ENCODE assay signal across 8 cellular contexts in genomic region chr14:50363734-50364113, GRCh38. TPM values are rescaled to one million over a fixed set of nuclear protein-coding genes. Genes with fewer than 3 reads are reported as not detected.
DNase-seq lines count a peak whose midpoint lies in the region; ATAC-seq, FAIRE-seq and TF ChIP-seq lines count a peak whose summit lies in the region.

No MANE protein-coding gene starts in this region.

- no peak for TF ChIP-seq EP300 in H1 (IDR thresholded peaks at IDR 0.05; ENCODE audit: borderline replicate concordance in 1 of 2, low read depth in 2 of 2, low read length in 2 of 2)

- 90% methylated on average over 3 of the region's 3 CpGs; no CpG with 5 or more reads in 1 of the 2 experiments for WGBS in H1 (ENCODE audit: extremely low coverage in 1 of 2, insufficient coverage in 1 of 2, insufficient read length in 1 of 2, insufficient replicate concordance in 2 of 2, low coverage in 1 of 2, low lambda C conversion rate in 2 of 2, missing lambda C conversion rate in 1 of 2), 2 experiments

- H4K20me1 ChIP-seq in H1 (replicated peaks in 1 of 2; ENCODE audit: control insufficient read depth in 1 of 2, insufficient read depth in 2 of 2, low read length in 2 of 2) = no peaks in the 10 kb centered on the region

- H2BK120ac ChIP-seq in H1 (replicated peaks; ENCODE audit: low read depth, low read length) = no peak overlapping the region

- H3K56ac ChIP-seq in H1 (replicated peaks; ENCODE audit: insufficient read length, low read depth, low read length) = no peak overlapping the region

- H2BK12ac ChIP-seq in H1 (ENCODE audit: low read depth, low read length) = no peak overlapping the region

- H3K36me3 ChIP-seq in H1 (ENCODE audit: control insufficient read depth in 2 of 4, insufficient read depth in 4 of 4, low read length in 3 of 4) (no peaks in the 10 kb centered on the region), rectal smooth muscle tissue (ENCODE audit: control insufficient read depth, insufficient read depth, low read length) (no peaks in the 10 kb centered on the region)

- no peak overlapping the region for H3K27ac ChIP-seq in H1 (ENCODE audit: low read depth, low read length)
- H3K27ac ChIP-seq in rectal smooth muscle tissue (ENCODE audit: low read depth, low read length) = peak overlapping the region; percentile 47

- no peak overlapping the region for H3K4me2 ChIP-seq in H1 (ENCODE audit: insufficient read depth in 1 of 2, low read depth in 2 of 2, low read length in 2 of 2)

- H2BK15ac ChIP-seq in H1 (ENCODE audit: low read length) = no peak overlapping the region

- no peak overlapping the region for H2BK5ac ChIP-seq in H1 (ENCODE audit: low read depth, low read length)

- no peak for TF ChIP-seq CTCF in H1 (IDR thresholded peaks at IDR 0.05; ENCODE audit: control extremely low read depth in 1 of 3, insufficient read depth in 1 of 3, low read depth in 1 of 3, low read length in 3 of 3)

- no peak overlapping the region for H3K14ac ChIP-seq in H1 (ENCODE audit: insufficient read length)

- CTCF ChIA-PET in H1 (lab: Charles Lee; ENCODE audit: partially characterized antibody) = interaction anchor here (0.6 to 1.8 kb wide), 4 partner anchors 25 to 52 kb away, joined by 3 to 4 read pairs (median 3); partner anchors contain the start of gene L2HGDH

- no peaks in the 10 kb centered on the region; the same call in 1 of the 2 replicates for H3K23me2 ChIP-seq in H1 (ENCODE audit: low read depth, low read length)

- H3K79me2 ChIP-seq in H1 (ENCODE audit: control insufficient read depth in 1 of 2, insufficient read depth in 2 of 2, low read length in 2 of 2) = no peaks in the 10 kb centered on the region

- no peak overlapping the region for H2AFZ ChIP-seq in H1 (ENCODE audit: low read length)

- H3K4ac ChIP-seq in H1 (replicated peaks; ENCODE audit: insufficient read length, low read depth, low read length) = no peak overlapping the region

- no peak overlapping the region for H4K5ac ChIP-seq in H1 (ENCODE audit: insufficient read length, low read depth, low read length)

- H3K9me3 Mint-ChIP-seq in T-helper 1 cell treated with Interleukin-12 subunit alpha and Interleukin-12 subunit beta and Interleukin-4 antibody, amounts not matched to agents 30 μg/mL and 1 μg/mL, for 36 hours = peaks cover 7% of the 10 kb centered on the region

- TF ChIP-seq RAD21 in H1 (IDR thresholded peaks at IDR 0.05 in 1 of 2, conservative IDR thresholded peaks at IDR 0.05 in 1 of 2; ENCODE audit: low read depth in 2 of 2, low read length in 2 of 2) = no peak

- POLR2A ChIA-PET in H1 (lab: Charles Lee; ENCODE audit: partially characterized antibody) = interaction anchor here (0.9 kb wide), 1 partner anchor 25 kb away, joined by 3 read pairs; no protein-coding TSS in a partner anchor

- H3K9me3 ChIP-seq in H1 (ENCODE audit: insufficient read depth in 2 of 2, low read depth in 1 of 2, low read length in 1 of 2) = peaks cover 0 to 2% of the 10 kb centered on the region in 2 experiments; a peak in 1 of 4 replicates

- no peak overlapping the region for H3K23ac ChIP-seq in H1 (ENCODE audit: insufficient read length)

- peak in 2 of 3 donors; percentile 15 to 38 for DNase-seq in stimulated activated CD4-positive, alpha-beta T cell treated with anti-CD3 and anti-CD28 coated beads, Interleukin-12 subunit alpha, Interleukin-12 subunit beta, amount 100 ng/mL, for 48 hours (ENCODE audit: low read depth in 2 of 3, low spot score in 1 of 3)
- no peak for DNase-seq in stimulated activated CD4-positive, alpha-beta T cell treated with anti-CD3 and anti-CD28 coated beads, Interleukin-12 subunit alpha, Interleukin-12 subunit beta, amount 100 ng/mL, for 4 hours
- DNase-seq in H1 (ENCODE audit: low read depth in 1 of 2, low spot score in 2 of 2) (no peak), kidney glomerular epithelial cell (lab: John Stamatoyannopoulos, UW) (no peak), NCI-H1930 (lab: John Stamatoyannopoulos, UW) (no peak)

- H3K36me3 Mint-ChIP-seq in T-helper 1 cell treated with Interleukin-12 subunit alpha and Interleukin-12 subunit beta and Interleukin-4 antibody, amounts not matched to agents 30 μg/mL and 1 μg/mL, for 36 hours (ENCODE audit: low read depth) = peaks cover 5% of the 10 kb centered on the region

- ATAC-seq in HG03097 (IDR thresholded peaks at IDR 0.05; ENCODE audit: low FRiP score, unreplicated experiment) = peak; percentile 96

- no peak overlapping the region for H3K4me3 ChIP-seq in H1 (ENCODE audit: extremely low read depth in 1 of 4, insufficient read depth in 2 of 4, low read depth in 3 of 4, low read length in 4 of 4)
- peak overlapping the region; percentile 44 for H3K4me3 ChIP-seq in rectal smooth muscle tissue (ENCODE audit: low read length)

- no peak for FAIRE-seq in H1 (lab: Jason Lieb, UNC)

- no peak overlapping the region for H3K9ac ChIP-seq in H1 (replicated peaks in 1 of 4; ENCODE audit: extremely low read depth in 1 of 4, low read depth in 3 of 4, low read length in 3 of 4)
- no peak overlapping the region for H3K9ac ChIP-seq in rectal smooth muscle tissue (ENCODE audit: low read length)

- H3K79me1 ChIP-seq in H1 (ENCODE audit: low read depth, low read length) = no peaks in the 10 kb centered on the region

- H3K27ac Mint-ChIP-seq in T-helper 1 cell treated with Interleukin-12 subunit alpha and Interleukin-12 subunit beta and Interleukin-4 antibody, amounts not matched to agents 30 μg/mL and 1 μg/mL, for 36 hours = peak overlapping the region; percentile 88

- no peaks in the 10 kb centered on the region for H3K4me1 ChIP-seq in H1 (replicated peaks in 1 of 4; ENCODE audit: control insufficient read depth in 3 of 4, insufficient read depth in 4 of 4, low read length in 3 of 4)
- no peaks in the 10 kb centered on the region for H3K4me1 ChIP-seq in rectal smooth muscle tissue (ENCODE audit: control insufficient read depth, insufficient read depth, low read length)

- H3K4me3 Mint-ChIP-seq in T-helper 1 cell treated with Interleukin-12 subunit alpha and Interleukin-12 subunit beta and Interleukin-4 antibody, amounts not matched to agents 30 μg/mL and 1 μg/mL, for 36 hours = peak overlapping the region; percentile 83

- H3K27me3 ChIP-seq in H1 (replicated peaks in 1 of 4; ENCODE audit: control insufficient read depth in 3 of 4, extremely low read depth in 1 of 4, insufficient read depth in 3 of 4, low read length in 3 of 4) = no peaks in the 10 kb centered on the region; a peak in 1 of 7 replicates
- H3K27me3 ChIP-seq in rectal smooth muscle tissue (ENCODE audit: control insufficient read depth, insufficient read depth, low read length) = no peaks in the 10 kb centered on the region

- no peak for TF ChIP-seq POLR2A in H1 (IDR thresholded peaks at IDR 0.05; ENCODE audit: control extremely low read depth in 1 of 2, low read depth in 2 of 2, low read length in 2 of 2)

- H4K91ac ChIP-seq in H1 (replicated peaks; ENCODE audit: insufficient read length, low read length) = no peak overlapping the region

- H3K18ac ChIP-seq in H1 (ENCODE audit: extremely low read depth, low read length) = no peak overlapping the region

- H4K8ac ChIP-seq in H1 (ENCODE audit: extremely low read depth, insufficient read depth, low read length) = 0 out of 2 replicates have a peak overlapping the region, but pooled peaks have one; percentile 7

- H3K27me3 Mint-ChIP-seq in T-helper 1 cell treated with Interleukin-12 subunit alpha and Interleukin-12 subunit beta and Interleukin-4 antibody, amounts not matched to agents 30 μg/mL and 1 μg/mL, for 36 hours (ENCODE audit: low read depth) = peaks cover 6% of the 10 kb centered on the region

- no peak overlapping the region for H2AK5ac ChIP-seq in H1 (ENCODE audit: low read depth, low read length)

- H3K4me1 Mint-ChIP-seq in T-helper 1 cell treated with Interleukin-12 subunit alpha and Interleukin-12 subunit beta and Interleukin-4 antibody, amounts not matched to agents 30 μg/mL and 1 μg/mL, for 36 hours (ENCODE audit: low read depth) = peaks cover 16% of the 10 kb centered on the region

- no peak overlapping the region for H2BK20ac ChIP-seq in H1 (ENCODE audit: low read length)

TF ChIP-seq in H1, 55 proteins besides CTCF, POLR2A, EP300 and RAD21 (continues in another document):
- TF ChIP-seq CEBPB (IDR thresholded peaks at IDR 0.05; ENCODE audit: low read depth, low read length) (no peak), NANOG (IDR thresholded peaks at IDR 0.05; ENCODE audit: insufficient read depth, low read depth, low read length, poor library complexity, severe bottlenecking) (no peak)

RNA-seq across cellular contexts. Expression of gene CDKL1, which starts 33.0 kb away (rescaled TPM):
- total RNA-seq in H1 (2021; fragmentation: NEBNext Ultra II Directional; extraction: Animal tissue kit (Norgen Biotek cat#: 25700)) = 1.6 and 2.2 TPM in 2 replicates
- 0.50 and 1.2 TPM in 2 replicates for polyA plus RNA-seq in H1 (2011; rRNA removed)
- 0.76 TPM for polyA plus RNA-seq in H1 (2011; cell fraction: cytosol; rRNA removed)
- polyA plus RNA-seq in H1 (2011; cell fraction: nucleus; rRNA removed) = 1.2 TPM
- polyA plus RNA-seq in H1 (2012, experiment 1 of 2) = 0.88 to 3.0 TPM (median 1.9 TPM) in 4 replicates
- polyA plus RNA-seq in H1 (2012, experiment 2 of 2) = 0.08 TPM
- polyA plus RNA-seq in H1 (2013, experiment 1 of 2) = 2.5 TPM
- polyA plus RNA-seq in H1 (2013, experiment 2 of 2) = 2.2 TPM
- 2.4 and 4.1 TPM in 2 replicates for polyA minus RNA-seq in H1 (2011; rRNA and poly(A)+ RNA removed)
- 4.6 TPM for polyA minus RNA-seq in H1 (2011; cell fraction: cytosol; rRNA and poly(A)+ RNA removed)
- polyA minus RNA-seq in H1 (2011; cell fraction: nucleus; rRNA and poly(A)+ RNA removed) = 7.9 TPM

RNA-seq across cellular contexts. Expression of gene DMAC2L, which starts 51.6 kb away (rescaled TPM):
- total RNA-seq in H1 (2021; fragmentation: NEBNext Ultra II Directional; extraction: Animal tissue kit (Norgen Biotek cat#: 25700)) = 19.7 and 20.3 TPM in 2 replicates
- polyA plus RNA-seq in H1 (2011; rRNA removed) = 22.5 and 28.9 TPM in 2 replicates
- 27.4 TPM for polyA plus RNA-seq in H1 (2011; cell fraction: cytosol; rRNA removed)
- polyA plus RNA-seq in H1 (2011; cell fraction: nucleus; rRNA removed) = 11.4 TPM
- 15.5 to 22.3 TPM (median 21.3 TPM) in 4 replicates for polyA plus RNA-seq in H1 (2012, experiment 1 of 2)
- polyA plus RNA-seq in H1 (2012, experiment 2 of 2) = 10.7 TPM
- 10.4 TPM for polyA plus RNA-seq in H1 (2013, experiment 1 of 2)
- 9.7 TPM for polyA plus RNA-seq in H1 (2013, experiment 2 of 2)
- polyA minus RNA-seq in H1 (2011; rRNA and poly(A)+ RNA removed) = 18.0 TPM in 2 replicates
- polyA minus RNA-seq in H1 (2011; cell fraction: cytosol; rRNA and poly(A)+ RNA removed) = 8.8 TPM
- 21.5 TPM for polyA minus RNA-seq in H1 (2011; cell fraction: nucleus; rRNA and poly(A)+ RNA removed)

RNA-seq across cellular contexts. Expression of gene L2HGDH, which starts 51.7 kb away (rescaled TPM):
- total RNA-seq in H1 (2021; fragmentation: NEBNext Ultra II Directional; extraction: Animal tissue kit (Norgen Biotek cat#: 25700)) = 28.6 and 29.7 TPM in 2 replicates
- polyA plus RNA-seq in H1 (2011; rRNA removed) = 12.2 and 12.9 TPM in 2 replicates
- polyA plus RNA-seq in H1 (2011; cell fraction: cytosol; rRNA removed) = 14.5 TPM
- 14.6 TPM for polyA plus RNA-seq in H1 (2011; cell fraction: nucleus; rRNA removed)
- 20.3 to 27.4 TPM (median 23.4 TPM) in 4 replicates for polyA plus RNA-seq in H1 (2012, experiment 1 of 2)
- polyA plus RNA-seq in H1 (2012, experiment 2 of 2) = 4.7 TPM
- polyA plus RNA-seq in H1 (2013, experiment 1 of 2) = 13.8 TPM
- polyA plus RNA-seq in H1 (2013, experiment 2 of 2) = 13.3 TPM
- polyA minus RNA-seq in H1 (2011; rRNA and poly(A)+ RNA removed) = 11.4 and 15.5 TPM in 2 replicates
- 10.1 TPM for polyA minus RNA-seq in H1 (2011; cell fraction: cytosol; rRNA and poly(A)+ RNA removed)
- 19.9 TPM for polyA minus RNA-seq in H1 (2011; cell fraction: nucleus; rRNA and poly(A)+ RNA removed)

Comparison
In these comparisons a context has a peak if more than half of its experiments do, and no peak if none do; other contexts are left out.
1. DNase-seq: peak in stimulated activated CD4-positive, alpha-beta T cell treated with anti-CD3 and anti-CD28 coated beads, Interleukin-12 subunit alpha, Interleukin-12 subunit beta, amount 100 ng/mL, for 48 hours (2 of 3); none in stimulated activated CD4-positive, alpha-beta T cell treated with anti-CD3 and anti-CD28 coated beads, Interleukin-12 subunit alpha, Interleukin-12 subunit beta, amount 100 ng/mL, for 4 hours (single experiment), H1 (0 of 2), kidney glomerular epithelial cell (single experiment) and NCI-H1930 (0 of 2).